ENCODE assay signal across 8 cellular contexts in genomic region chr15:80999623-81000036, GRCh38. TPM values are rescaled to one million over a fixed set of nuclear protein-coding genes. Genes with fewer than 3 reads are reported as not detected.
DNase-seq lines count a peak whose midpoint lies in the region; ATAC-seq and TF ChIP-seq lines count a peak whose summit lies in the region.

No MANE protein-coding gene starts in this region.

- H3F3A ChIP-seq in DOHH2 (ENCODE audit: control insufficient read depth, insufficient read depth) = peaks cover 9% of the 10 kb centered on the region; the same call in 1 of the 2 replicates

- no peaks in the 10 kb centered on the region for H3K9me2 ChIP-seq in DOHH2 (replicated peaks; ENCODE audit: control insufficient read depth, low read length)

- peaks cover 32% of the 10 kb centered on the region for H3K4me1 ChIP-seq in DOHH2 (ENCODE audit: control insufficient read depth, low read length)

- peak overlapping the region; percentile 97 for H3K4me3 Mint-ChIP-seq in neural crest cell

- no peaks in the 10 kb centered on the region for H3K27me3 Mint-ChIP-seq in neural crest cell (ENCODE audit: low read depth)

- DNase-seq in UCSD-AML1 (lab: John Stamatoyannopoulos, UW; ENCODE audit: unreplicated experiment) = peak; percentile 54
- DNase-seq in choroid plexus epithelial cell (ENCODE audit: low read depth) = no peak
- DNase-seq in neural crest cell (ENCODE audit: low read depth, low spot score) = no peak
- no peak for DNase-seq in MV-4-11 (lab: John Stamatoyannopoulos, UW)

- ATAC-seq in HG02610 (IDR thresholded peaks at IDR 0.05; ENCODE audit: unreplicated experiment) (peak; percentile 24), GM18861 (IDR thresholded peaks at IDR 0.05; ENCODE audit: unreplicated experiment) (no peak), GM21447 (IDR thresholded peaks at IDR 0.05; ENCODE audit: unreplicated experiment) (no peak)

- H3K4me1 Mint-ChIP-seq in neural crest cell = peaks cover 22% of the 10 kb centered on the region

- H3K79me2 ChIP-seq in DOHH2 (ENCODE audit: control insufficient read depth, low read length) = peaks cover 49% of the 10 kb centered on the region

- H3K36me3 ChIP-seq in DOHH2 (ENCODE audit: control insufficient read depth, low read length) = peaks cover 24% of the 10 kb centered on the region

- H3K9me3 ChIP-seq in DOHH2 (ENCODE audit: control insufficient read depth, insufficient read depth, low read length) = peaks cover 3% of the 10 kb centered on the region; the same call in 1 of the 2 replicates

- H3K36me3 Mint-ChIP-seq in neural crest cell (ENCODE audit: low read depth) = peaks cover 8% of the 10 kb centered on the region

- peak overlapping the region; percentile 85 for H3K4me2 ChIP-seq in DOHH2 (ENCODE audit: low read length)

- no peak overlapping the region for H3K27ac Mint-ChIP-seq in neural crest cell (ENCODE audit: unreplicated experiment)

- peak overlapping the region; percentile 79; the same call in 1 of the 2 replicates for H3K27ac ChIP-seq in DOHH2 (ENCODE audit: low read depth, low read length)

- peaks cover 2% of the 10 kb centered on the region for H3K9me3 Mint-ChIP-seq in neural crest cell

- H4K20me1 ChIP-seq in DOHH2 (ENCODE audit: control insufficient read depth, insufficient read depth, low read depth, low read length) = peaks cover 15% of the 10 kb centered on the region; the same call in 1 of the 2 replicates

- peak overlapping the region; percentile 81 for H3K4me3 ChIP-seq in DOHH2 (ENCODE audit: low read length)
- peak overlapping the region; percentile 8 for H3K4me3 ChIP-seq in choroid plexus epithelial cell (ENCODE audit: low read depth, low read length)

- no peak for TF ChIP-seq CTCF in DOHH2 (IDR thresholded peaks at IDR 0.05; ENCODE audit: low read depth, low read length, poor library complexity, severe bottlenecking)
- TF ChIP-seq CTCF in choroid plexus epithelial cell (conservative IDR thresholded peaks at IDR 0.05; ENCODE audit: low read depth, low read length) = no peak
- TF ChIP-seq CTCF in neural crest cell (conservative IDR thresholded peaks at IDR 0.05) = no peak

- no peaks in the 10 kb centered on the region for H3K27me3 ChIP-seq in DOHH2 (ENCODE audit: control insufficient read depth, low read length)

RNA-seq across cellular contexts. Expression of gene TLNRD1, which starts 1.1 kb away (rescaled TPM):
- total RNA-seq in neural crest cell = 30.6 and 31.7 TPM in 2 replicates

RNA-seq across cellular contexts. Expression of gene MESD, which starts 10.0 kb away (rescaled TPM):
- 30.7 and 31.9 TPM in 2 replicates for total RNA-seq in neural crest cell
